Comparison of ENCODE assay signal across 10 cellular contexts in genomic region chr11:67649634-67650540, GRCh38. TPM values are rescaled to one million over a fixed set of nuclear protein-coding genes. Genes with fewer than 3 reads are reported as not detected.
DNase-seq lines count a peak whose midpoint lies in the region; ATAC-seq and TF ChIP-seq lines count a peak whose summit lies in the region.
"Had no signal": no experiment of that assay in that cellular context is flagged by ENCODE, and none has a peak within 500 bp of the region (broad histone marks: within the 10 kb centered on the region; RNA-seq: fewer than 3 reads in every experiment).

No MANE protein-coding gene starts in this region.

- POLR2A ChIA-PET in Panc1 (lab: Charles Lee) = interaction anchor here (0.6 kb wide), 1 partner anchor 471 kb away, joined by 7 read pairs; no protein-coding TSS in a partner anchor

- H3K9me3 ChIP-seq in Panc1 (ENCODE audit: control insufficient read depth, insufficient read depth, low read depth, low read length) = no peaks in the 10 kb centered on the region
- H3K9me3 ChIP-seq in gastroesophageal sphincter = no peaks in the 10 kb centered on the region
- H3K9me3 ChIP-seq in spleen = no peaks in the 10 kb centered on the region

- CTCF ChIA-PET in Panc1 (lab: Charles Lee) = interaction anchor here (0.6 to 1.5 kb wide), 2 partner anchors 10 to 24 kb away, joined by 3 to 9 read pairs; no protein-coding TSS in a partner anchor

- ATAC-seq in Panc1 (peak; percentile 31), gastroesophageal sphincter (peak; percentile 33)

- TF ChIP-seq CTCF in Panc1 (IDR thresholded peaks at IDR 0.05) (no peak), gastroesophageal sphincter (IDR thresholded peaks at IDR 0.05) (no peak), spleen (IDR thresholded peaks at IDR 0.05 in 8 of 11, conservative IDR thresholded peaks at IDR 0.05 in 3 of 11) (no peak)

- no peak for TF ChIP-seq EP300 in gastroesophageal sphincter (IDR thresholded peaks at IDR 0.05)

- WGBS in gastroesophageal sphincter (ENCODE audit: low coverage in 1 of 2), 2 donors = 92 to 96% methylated on average over 12 to 16 of the region's 22 CpGs
- WGBS in spleen, 5 donors = 70 to 86% (median 75%) methylated on average over 21 to 22 of the region's 22 CpGs

- H3K36me3 ChIP-seq in Panc1 (ENCODE audit: control insufficient read depth, insufficient read depth, low read length) (no peaks in the 10 kb centered on the region), gastroesophageal sphincter (no peaks in the 10 kb centered on the region), spleen (no peaks in the 10 kb centered on the region)

- H3K4me1 ChIP-seq in Panc1 (ENCODE audit: control insufficient read depth, insufficient read depth, low read length) (peaks cover 4% of the 10 kb centered on the region; the same call in 1 of the 2 replicates), gastroesophageal sphincter (no peaks in the 10 kb centered on the region), spleen (peaks cover 38 to 66% (median 58%) of the 10 kb centered on the region in 6 donors)

- H3K27ac ChIP-seq in Panc1 (ENCODE audit: low read length) (peak overlapping the region; percentile 71), gastroesophageal sphincter (no peak overlapping the region), spleen (peak overlapping the region; percentile 51 to 83 (median 74))

- BruUV-seq in Panc1 (replicated peaks; lab: Mats Ljungman, UMichigan) = no TSS peak

- intact Hi-C loops in Panc1 (cut with micrococcal nuclease; ENCODE audit: unreplicated experiment) (loop anchor here (10.0 kb wide), 1 partner anchor 55 kb away; no protein-coding TSS in a partner anchor), spleen (cut with DNase I; ENCODE audit: low total_unique reads) (no loop called here)

- 0 out of 2 replicates have a peak, but pooled peaks cover 2% of the 10 kb centered on the region for H3K27me3 ChIP-seq in Panc1 (ENCODE audit: control insufficient read depth, insufficient read depth, low read length)
- peaks cover 74% of the 10 kb centered on the region for H3K27me3 ChIP-seq in gastroesophageal sphincter
- peaks cover 0 to 23% (median 0%) of the 10 kb centered on the region in 7 donors for H3K27me3 ChIP-seq in spleen (replicated peaks in 1 of 7)

- H3K4me3 ChIP-seq in Panc1 (ENCODE audit: low read depth in 2 of 2, low read length in 2 of 2) = peak overlapping the region; percentile 54 to 86
- peak overlapping the region in 1 of 2 donors; percentile 31 for H3K4me3 ChIP-seq in gastroesophageal sphincter
- H3K4me3 ChIP-seq in spleen = peak overlapping the region; percentile 27 to 72 (median 40)

- TF ChIP-seq POLR2A in gastroesophageal sphincter (IDR thresholded peaks at IDR 0.05) = no peak
- TF ChIP-seq POLR2A in spleen (IDR thresholded peaks at IDR 0.05) = no peak

- DNase-seq in NCI-H2171 treated with DMSO at 0.1 percent for 48 hours (lab: John Stamatoyannopoulos, UW) (peak; percentile 8), NCI-H2171 (lab: John Stamatoyannopoulos, UW) (no peak), Panc1 (ENCODE audit: low read depth, low spot score) (no peak), spleen (no peak), dedifferentiated amniotic fluid mesenchymal stem cell (ENCODE audit: extremely low spot score) (no peak)
- no peak for DNase-seq in stimulated activated CD8-positive, alpha-beta memory T cell treated with anti-CD3 and anti-CD28 coated beads, Interleukin-4, amount 100 ng/mL, for 48 hours
- no peak for DNase-seq in activated CD4-positive, alpha-beta T cell treated with anti-CD3 and anti-CD28 coated beads for 1 hour

- in situ Hi-C loops in Panc1 (cut with HindIII; ENCODE audit: low pct_unique_long_range_greater_than_20kb, low sequenced_read_pairs) = no loop called here

RNA-seq across cellular contexts. Expression of gene ACY3, which starts 0.6 kb away (rescaled TPM):
- 0.26 TPM for total RNA-seq in Panc1 (2021; ENCODE audit: unreplicated experiment)
- 0.40 TPM for polyA plus RNA-seq in Panc1 (2012; ENCODE audit: insufficient read length)
- not detected for total RNA-seq in gastroesophageal sphincter
- 1 to 10 TPM in 3 of 7 donors, under 1 TPM in 3, not detected in 1; 0.39 to 2.0 (median 0.98) TPM for total RNA-seq in spleen
- 1 to 10 TPM; 1.1 to 5.7 (median 1.2) TPM for polyA plus RNA-seq in spleen
- total RNA-seq: aorta had no signal

RNA-seq across cellular contexts. Expression of gene TBX10, which starts 10.3 kb away (rescaled TPM):
- total RNA-seq in Panc1 (2021; ENCODE audit: unreplicated experiment) (not detected), gastroesophageal sphincter (not detected), spleen (not detected)
- not detected for polyA plus RNA-seq in Panc1 (2012; ENCODE audit: insufficient read length)
- under 1 TPM in 1 of 3 donors, not detected in 2; 0.08 TPM for polyA plus RNA-seq in spleen
- total RNA-seq: aorta, H4 had no signal

RNA-seq across cellular contexts. Expression of gene NUDT8, which starts 20.1 kb away (rescaled TPM):
- 13.2 TPM for total RNA-seq in Panc1 (2021; ENCODE audit: unreplicated experiment)
- polyA plus RNA-seq in Panc1 (2012; ENCODE audit: insufficient read length) = 13.7 TPM
- total RNA-seq in gastroesophageal sphincter = 10 to 100 TPM in 1 of 4 donors, 1 to 10 TPM in 3; 2.4 to 18.5 (median 4.6) TPM
- 1 to 10 TPM; 2.7 to 7.9 (median 5.8) TPM for total RNA-seq in spleen
- polyA plus RNA-seq in spleen = 1 to 10 TPM; 5.4 to 9.2 (median 6.5) TPM

RNA-seq across cellular contexts. Expression of gene ALDH3B2, which starts 24.5 kb away (rescaled TPM):
- total RNA-seq in Panc1 (2021; ENCODE audit: unreplicated experiment) (not detected), gastroesophageal sphincter (1 to 10 TPM in 1 of 4 donors, not detected in 3; 3.4 TPM), spleen (not detected)
- polyA plus RNA-seq in Panc1 (2012; ENCODE audit: insufficient read length) = not detected
- polyA plus RNA-seq in spleen = under 1 TPM in 1 of 3 donors, not detected in 2; 0.03 TPM
- total RNA-seq: aorta, H4 had no signal

RNA-seq across cellular contexts. Expression of gene NDUFV1, which starts 43.2 kb away (rescaled TPM):
- total RNA-seq in Panc1 (2021; ENCODE audit: unreplicated experiment) (281 TPM), gastroesophageal sphincter (100 to 1,000 TPM; 154 to 249 (median 180) TPM), spleen (100 to 1,000 TPM; 145 to 258 (median 185) TPM)
- 441 TPM for polyA plus RNA-seq in Panc1 (2012; ENCODE audit: insufficient read length)
- 100 to 1,000 TPM; 132 to 257 (median 213) TPM for polyA plus RNA-seq in spleen

Comparison
In these comparisons a context has a peak if more than half of its experiments do, and no peak if none do; other contexts are left out.
1. H3K27ac ChIP-seq: peak in Panc1 (single experiment) and spleen (8 of 8); none in gastroesophageal sphincter (0 of 4).